Comparison of ENCODE assay signal across 17 cellular contexts in the genomic region with DNA sequence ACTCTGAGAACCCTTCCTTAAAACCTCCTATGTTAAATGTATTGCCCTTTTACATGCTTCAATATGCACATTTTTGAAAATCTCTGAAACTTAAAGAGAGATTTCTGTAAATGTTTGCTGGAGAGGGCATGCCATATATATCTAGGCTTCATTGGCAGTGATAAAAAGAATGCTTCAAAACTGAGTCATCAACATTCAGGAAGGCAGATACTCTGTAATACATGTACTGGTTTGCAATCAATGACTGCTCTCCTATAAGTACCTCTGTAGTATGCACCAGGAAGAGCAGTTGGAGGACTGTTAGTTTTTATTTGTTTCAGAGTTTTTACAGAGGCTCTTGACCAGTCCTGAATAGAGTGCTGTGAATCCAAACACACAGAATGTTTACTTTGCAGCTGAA.
DNase-seq lines count a peak whose midpoint lies in the region; ATAC-seq and TF ChIP-seq lines count a peak whose summit lies in the region.
"Had no signal": no experiment of that assay in that cellular context is flagged by ENCODE, and none has a peak within 500 bp of the region (broad histone marks: within the 10 kb centered on the region; RNA-seq: fewer than 3 reads in every experiment).

No MANE protein-coding gene starts in this region.

- no peak for ATAC-seq in naive thymus-derived CD8-positive, alpha-beta T cell
- ATAC-seq: heart right ventricle had no signal

- peaks cover 30% of the 10 kb centered on the region for H3K4me1 Mint-ChIP-seq in HFFc6 (ENCODE audit: low read depth)
- H3K4me1 Mint-ChIP-seq in naive thymus-derived CD8-positive, alpha-beta T cell = no peaks in the 10 kb centered on the region
- H3K4me1 Mint-ChIP-seq: activated naive CD8-positive, alpha-beta T cell treated with anti-CD3 and anti-CD28 coated beads for 36 hours had no signal

- CTCF ChIA-PET in AG04450 (lab: Charles Lee) = interaction anchor here (0.5 to 0.7 kb wide), 2 partner anchors 158 to 166 kb away, joined by 3 to 5 read pairs; no protein-coding TSS in a partner anchor

- H3K27ac ChIP-seq in AG04450 (ENCODE audit: low read depth, low read length) = no peak overlapping the region
- H3K27ac ChIP-seq: BLaER1 treated with 17β-estradiol and CSF1 and Interleukin-3, amounts not matched to agents 10 nM and 100 nM; heart right ventricle; SJCRH30 had no signal

- H3K27ac Mint-ChIP-seq in HFFc6 = no peak overlapping the region
- H3K27ac Mint-ChIP-seq in naive thymus-derived CD8-positive, alpha-beta T cell = no peak overlapping the region
- H3K27ac Mint-ChIP-seq: activated naive CD8-positive, alpha-beta T cell treated with anti-CD3 and anti-CD28 coated beads for 36 hours; stimulated activated naive CD8-positive, alpha-beta T cell treated with anti-CD3 and anti-CD28 coated beads, Interleukin-15, Interleukin-2, amounts not matched to agents 100 ng/mL and 50 ng/mL, for 24 hours had no signal

- no peaks in the 10 kb centered on the region for H3K36me3 Mint-ChIP-seq in HFFc6 (ENCODE audit: low read depth)
- H3K36me3 Mint-ChIP-seq in naive thymus-derived CD8-positive, alpha-beta T cell = no peaks in the 10 kb centered on the region
- H3K36me3 Mint-ChIP-seq: activated naive CD8-positive, alpha-beta T cell treated with anti-CD3 and anti-CD28 coated beads for 36 hours had no signal

- DNase-seq in AG04450 (ENCODE audit: low read depth, low spot score) (peak; percentile 7), HFFc6 (peak; percentile 54), amniotic stem cell (lab: John Stamatoyannopoulos, UW) (peak; percentile 59), hepatic stellate cell (ENCODE audit: low spot score) (peak; percentile 1), NOMO-1 (lab: John Stamatoyannopoulos, UW; ENCODE audit: unreplicated experiment in 2 of 2) (no peak), iPS-NIHi11 (ENCODE audit: low spot score) (no peak), T1000 (lab: John Stamatoyannopoulos, UW) (no peak)
- DNase-seq in naive thymus-derived CD8-positive, alpha-beta T cell = no peak
- DNase-seq: activated naive CD8-positive, alpha-beta T cell treated with anti-CD3 and anti-CD28 coated beads for 36 hours; heart right ventricle; midbrain; MM.1S; NCI-H524 treated with DMSO at 0.1 percent for 48 hours; SJCRH30; stimulated activated CD4-positive, alpha-beta T cell treated with anti-CD3 and anti-CD28 coated beads, Interleukin-4, amount 100 ng/mL, for 4 hours had no signal

- no peaks in the 10 kb centered on the region for H3K27me3 Mint-ChIP-seq in HFFc6 (ENCODE audit: insufficient read depth)
- no peaks in the 10 kb centered on the region for H3K27me3 Mint-ChIP-seq in naive thymus-derived CD8-positive, alpha-beta T cell
- H3K27me3 Mint-ChIP-seq: activated naive CD8-positive, alpha-beta T cell treated with anti-CD3 and anti-CD28 coated beads for 36 hours; stimulated activated naive CD8-positive, alpha-beta T cell treated with anti-CD3 and anti-CD28 coated beads, Interleukin-15, Interleukin-2, amounts not matched to agents 100 ng/mL and 50 ng/mL, for 24 hours had no signal

- H3K4me3 Mint-ChIP-seq in HFFc6 = no peak overlapping the region
- no peak overlapping the region for H3K4me3 Mint-ChIP-seq in naive thymus-derived CD8-positive, alpha-beta T cell
- H3K4me3 Mint-ChIP-seq: activated naive CD8-positive, alpha-beta T cell treated with anti-CD3 and anti-CD28 coated beads for 36 hours; stimulated activated naive CD8-positive, alpha-beta T cell treated with anti-CD3 and anti-CD28 coated beads, Interleukin-15, Interleukin-2, amounts not matched to agents 100 ng/mL and 50 ng/mL, for 24 hours had no signal

- POLR2A ChIA-PET in AG04450 (lab: Yijun Ruan, JAX) = no interaction called here
- POLR2A ChIA-PET in naive thymus-derived CD8-positive, alpha-beta T cell (lab: Charles Lee) = no interaction called here

- H3K27me3 ChIP-seq in AG04450 (ENCODE audit: control insufficient read depth, insufficient read depth, low read length) = no peaks in the 10 kb centered on the region
- H3K27me3 ChIP-seq: BLaER1 treated with 17β-estradiol and CSF1 and Interleukin-3, amounts not matched to agents 10 nM and 100 nM; heart right ventricle; SJCRH30 had no signal

- no peak overlapping the region for H3K4me3 ChIP-seq in AG04450 (ENCODE audit: low read depth, low read length)
- H3K4me3 ChIP-seq: BLaER1 treated with 17β-estradiol and CSF1 and Interleukin-3, amounts not matched to agents 10 nM and 100 nM; heart right ventricle; SJCRH30 had no signal

- TF ChIP-seq CTCF in AG04450 (IDR thresholded peaks at IDR 0.05; ENCODE audit: low read depth, low read length) (no peak), HFFc6 (IDR thresholded peaks at IDR 0.05) (no peak)

- no peaks in the 10 kb centered on the region for H3K9me3 Mint-ChIP-seq in HFFc6
- peaks cover 0 to 14% (median 4%) of the 10 kb centered on the region in 9 donors for H3K9me3 Mint-ChIP-seq in naive thymus-derived CD8-positive, alpha-beta T cell

- H3K9me3 ChIP-seq in AG04450 (ENCODE audit: control insufficient read depth, insufficient read depth, low read length) = no peaks in the 10 kb centered on the region
- H3K9me3 ChIP-seq: BLaER1 treated with 17β-estradiol and CSF1 and Interleukin-3, amounts not matched to agents 10 nM and 100 nM; heart right ventricle had no signal

Comparison
In these comparisons a context has a peak if more than half of its experiments do, and no peak if none do; other contexts are left out.
1. DNase-seq: peak in AG04450 (single experiment), HFFc6 (single experiment), amniotic stem cell (single experiment) and hepatic stellate cell (single experiment); none in NOMO-1 (0 of 2), iPS-NIHi11 (single experiment), naive thymus-derived CD8-positive, alpha-beta T cell (0 of 10) and T1000 (single experiment).